ENCODE assay signal across 8 cellular contexts in the genomic region with DNA sequence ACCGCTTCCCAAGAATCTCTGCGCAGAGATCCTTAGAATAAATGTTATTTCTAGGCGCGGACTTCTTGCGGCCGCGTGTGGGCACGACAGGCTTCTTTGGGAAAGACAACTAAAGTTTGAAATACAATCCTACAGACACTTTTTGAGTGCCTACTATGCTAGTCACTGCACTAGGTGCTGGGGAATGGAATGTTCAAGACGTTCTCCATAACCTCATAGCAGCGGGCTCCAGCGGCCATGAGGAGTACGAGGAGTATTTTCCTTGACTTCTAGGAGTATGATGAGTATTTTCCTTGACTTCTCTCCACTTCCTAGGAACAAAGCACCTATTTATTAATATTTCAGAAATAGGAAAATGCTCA.
A peak's percentile ranks its signal among the peaks of the same experiment; 100 is the strongest.
DNase-seq lines count a peak whose midpoint lies in the region; ATAC-seq lines count a peak whose summit lies in the region.

No MANE protein-coding gene starts in this region.

- peaks cover 12% of the 10 kb centered on the region for H3K36me3 Mint-ChIP-seq in T-helper 1 cell treated with Interleukin-12 subunit alpha and Interleukin-12 subunit beta and Interleukin-4 antibody, amounts not matched to agents 30 μg/mL and 1 μg/mL, for 36 hours (ENCODE audit: low read depth)

- peak overlapping the region; percentile 98 for H3K4me3 Mint-ChIP-seq in T-helper 1 cell treated with Interleukin-12 subunit alpha and Interleukin-12 subunit beta and Interleukin-4 antibody, amounts not matched to agents 30 μg/mL and 1 μg/mL, for 36 hours
- peak overlapping the region; percentile 90 to 94 for H3K4me3 Mint-ChIP-seq in stimulated activated naive CD8-positive, alpha-beta T cell treated with anti-CD3 and anti-CD28 coated beads, Interleukin-15, amount 100 ng/mL, for 72 hours

- DNase-seq in T-helper 1 cell (no peak), NCI-H2171 (lab: John Stamatoyannopoulos, UW) (no peak), RKO (ENCODE audit: low spot score) (no peak)
- DNase-seq in stimulated activated naive CD8-positive, alpha-beta T cell treated with anti-CD3 and anti-CD28 coated beads, Interleukin-15, amount 100 ng/mL, for 72 hours = no peak

- H3K27me3 Mint-ChIP-seq in T-helper 1 cell treated with Interleukin-12 subunit alpha and Interleukin-12 subunit beta and Interleukin-4 antibody, amounts not matched to agents 30 μg/mL and 1 μg/mL, for 36 hours (ENCODE audit: low read depth) = peaks cover 11% of the 10 kb centered on the region
- no peaks in the 10 kb centered on the region for H3K27me3 Mint-ChIP-seq in stimulated activated naive CD8-positive, alpha-beta T cell treated with anti-CD3 and anti-CD28 coated beads, Interleukin-15, amount 100 ng/mL, for 72 hours

- no peaks in the 10 kb centered on the region for H3K4me1 ChIP-seq in endocrine pancreas (ENCODE audit: control insufficient read depth, insufficient read depth, low read length)

- ATAC-seq in HG03469 (IDR thresholded peaks at IDR 0.05; ENCODE audit: unreplicated experiment) (peak; percentile 3), GM18519 (IDR thresholded peaks at IDR 0.05; ENCODE audit: low FRiP score, unreplicated experiment) (no peak)
- ATAC-seq in stimulated activated naive CD8-positive, alpha-beta T cell treated with anti-CD3 and anti-CD28 coated beads, Interleukin-15, amount 100 ng/mL, for 72 hours = peak; percentile 0

- H3K4me1 Mint-ChIP-seq in T-helper 1 cell treated with Interleukin-12 subunit alpha and Interleukin-12 subunit beta and Interleukin-4 antibody, amounts not matched to agents 30 μg/mL and 1 μg/mL, for 36 hours (ENCODE audit: low read depth) = peaks cover 15% of the 10 kb centered on the region
- no peaks in the 10 kb centered on the region for H3K4me1 Mint-ChIP-seq in stimulated activated naive CD8-positive, alpha-beta T cell treated with anti-CD3 and anti-CD28 coated beads, Interleukin-15, amount 100 ng/mL, for 72 hours

- H3K27ac Mint-ChIP-seq in T-helper 1 cell treated with Interleukin-12 subunit alpha and Interleukin-12 subunit beta and Interleukin-4 antibody, amounts not matched to agents 30 μg/mL and 1 μg/mL, for 36 hours = peak overlapping the region; percentile 97
- peak overlapping the region; percentile 62 to 81 for H3K27ac Mint-ChIP-seq in stimulated activated naive CD8-positive, alpha-beta T cell treated with anti-CD3 and anti-CD28 coated beads, Interleukin-15, amount 100 ng/mL, for 72 hours

- peak overlapping the region; percentile 54 for H3K4me3 ChIP-seq in endocrine pancreas (ENCODE audit: control insufficient read depth, insufficient read depth, low read length)

- H3K36me3 ChIP-seq in endocrine pancreas (ENCODE audit: control insufficient read depth, insufficient read depth, low read length) = no peaks in the 10 kb centered on the region

- no peaks in the 10 kb centered on the region for H3K9me3 Mint-ChIP-seq in T-helper 1 cell treated with Interleukin-12 subunit alpha and Interleukin-12 subunit beta and Interleukin-4 antibody, amounts not matched to agents 30 μg/mL and 1 μg/mL, for 36 hours
- H3K9me3 Mint-ChIP-seq in stimulated activated naive CD8-positive, alpha-beta T cell treated with anti-CD3 and anti-CD28 coated beads, Interleukin-15, amount 100 ng/mL, for 72 hours = no peaks in the 10 kb centered on the region

- H3K9me3 ChIP-seq in endocrine pancreas (ENCODE audit: control insufficient read depth, low read length) = no peaks in the 10 kb centered on the region

- no peaks in the 10 kb centered on the region for H3K27me3 ChIP-seq in endocrine pancreas (ENCODE audit: control insufficient read depth, insufficient read depth, low read length)

- H3K9ac ChIP-seq in endocrine pancreas (ENCODE audit: control insufficient read depth, insufficient read depth, low read length) = no peak overlapping the region
